ENCODE assay signal across 2 cellular contexts in the genomic region with DNA sequence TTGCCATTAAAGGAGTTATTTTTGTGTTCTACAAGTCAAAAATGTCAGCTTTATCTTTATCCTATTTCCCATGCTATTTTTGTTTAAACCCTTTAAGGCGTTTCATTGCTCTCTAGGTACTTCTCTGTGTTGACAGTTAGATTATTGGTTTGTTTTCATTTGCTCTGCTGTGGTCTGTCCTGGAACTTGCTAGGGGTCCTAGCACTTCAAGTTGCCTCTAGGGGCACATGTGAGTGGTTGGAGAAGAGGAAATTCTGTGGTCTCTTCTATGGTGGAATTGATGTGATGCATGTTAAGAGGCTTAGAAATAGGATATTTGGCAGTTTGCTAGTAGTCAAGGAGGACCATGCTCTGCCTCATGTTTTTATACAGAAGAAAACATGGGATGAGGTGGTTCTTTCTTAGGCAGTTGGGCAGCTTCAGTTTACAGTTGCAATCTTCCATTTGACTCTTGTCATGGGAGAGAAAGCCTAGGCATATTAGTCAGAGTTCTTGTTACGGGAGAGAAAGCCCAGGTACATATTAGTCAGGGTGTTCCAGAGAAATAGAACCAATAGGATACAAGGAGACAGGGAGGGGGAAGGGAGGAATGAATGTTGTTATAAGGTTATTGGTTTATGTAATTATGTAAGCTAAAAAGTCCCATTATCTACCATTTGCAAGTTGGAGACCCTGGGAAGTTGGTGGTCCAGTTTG.
TF ChIP-seq lines count a peak whose summit lies in the region.

No MANE protein-coding gene starts in this region.

TF ChIP-seq in SK-N-SH, 30 proteins besides CTCF, POLR2A, EP300 and RAD21 (continued from another document):
- TF ChIP-seq ELF1 (IDR thresholded peaks at IDR 0.05), result no peak
- TF ChIP-seq CHD2 (IDR thresholded peaks at IDR 0.05; ENCODE audit: low read length, partially characterized antibody), result no peak
- TF ChIP-seq JUND (IDR thresholded peaks at IDR 0.05), result no peak
- TF ChIP-seq, protein P1, sequence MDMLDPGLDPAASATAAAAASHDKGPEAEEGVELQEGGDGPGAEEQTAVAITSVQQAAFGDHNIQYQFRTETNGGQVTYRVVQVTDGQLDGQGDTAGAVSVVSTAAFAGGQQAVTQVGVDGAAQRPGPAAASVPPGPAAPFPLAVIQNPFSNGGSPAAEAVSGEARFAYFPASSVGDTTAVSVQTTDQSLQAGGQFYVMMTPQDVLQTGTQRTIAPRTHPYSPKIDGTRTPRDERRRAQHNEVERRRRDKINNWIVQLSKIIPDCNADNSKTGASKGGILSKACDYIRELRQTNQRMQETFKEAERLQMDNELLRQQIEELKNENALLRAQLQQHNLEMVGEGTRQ (IDR thresholded peaks at IDR 0.05; ENCODE audit: borderline replicate concordance, low read depth, low read length), result no peak
- no peak for TF ChIP-seq NFIC (IDR thresholded peaks at IDR 0.05; ENCODE audit: borderline replicate concordance)

TF ChIP-seq in SK-N-SH treated with all-trans-retinoic acid at 6 μM for 48 hours, 23 proteins besides CTCF, POLR2A, EP300 and RAD21 (continued from another document):
- TF ChIP-seq, protein P2, sequence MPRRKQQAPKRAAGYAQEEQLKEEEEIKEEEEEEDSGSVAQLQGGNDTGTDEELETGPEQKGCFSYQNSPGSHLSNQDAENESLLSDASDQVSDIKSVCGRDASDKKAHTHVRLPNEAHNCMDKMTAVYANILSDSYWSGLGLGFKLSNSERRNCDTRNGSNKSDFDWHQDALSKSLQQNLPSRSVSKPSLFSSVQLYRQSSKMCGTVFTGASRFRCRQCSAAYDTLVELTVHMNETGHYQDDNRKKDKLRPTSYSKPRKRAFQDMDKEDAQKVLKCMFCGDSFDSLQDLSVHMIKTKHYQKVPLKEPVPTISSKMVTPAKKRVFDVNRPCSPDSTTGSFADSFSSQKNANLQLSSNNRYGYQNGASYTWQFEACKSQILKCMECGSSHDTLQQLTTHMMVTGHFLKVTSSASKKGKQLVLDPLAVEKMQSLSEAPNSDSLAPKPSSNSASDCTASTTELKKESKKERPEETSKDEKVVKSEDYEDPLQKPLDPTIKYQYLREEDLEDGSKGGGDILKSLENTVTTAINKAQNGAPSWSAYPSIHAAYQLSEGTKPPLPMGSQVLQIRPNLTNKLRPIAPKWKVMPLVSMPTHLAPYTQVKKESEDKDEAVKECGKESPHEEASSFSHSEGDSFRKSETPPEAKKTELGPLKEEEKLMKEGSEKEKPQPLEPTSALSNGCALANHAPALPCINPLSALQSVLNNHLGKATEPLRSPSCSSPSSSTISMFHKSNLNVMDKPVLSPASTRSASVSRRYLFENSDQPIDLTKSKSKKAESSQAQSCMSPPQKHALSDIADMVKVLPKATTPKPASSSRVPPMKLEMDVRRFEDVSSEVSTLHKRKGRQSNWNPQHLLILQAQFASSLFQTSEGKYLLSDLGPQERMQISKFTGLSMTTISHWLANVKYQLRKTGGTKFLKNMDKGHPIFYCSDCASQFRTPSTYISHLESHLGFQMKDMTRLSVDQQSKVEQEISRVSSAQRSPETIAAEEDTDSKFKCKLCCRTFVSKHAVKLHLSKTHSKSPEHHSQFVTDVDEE (CRISPR knock-in tag; IDR thresholded peaks at IDR 0.05), result no peak
- no peak for TF ChIP-seq CSDC2 (CRISPR knock-in tag; IDR thresholded peaks at IDR 0.05)
- no peak for TF ChIP-seq ISL1 (CRISPR knock-in tag; IDR thresholded peaks at IDR 0.05)
- no peak for TF ChIP-seq GLIS3 (CRISPR knock-in tag; IDR thresholded peaks at IDR 0.05)
- no peak for TF ChIP-seq BACH2 (CRISPR knock-in tag; IDR thresholded peaks at IDR 0.05; ENCODE audit: borderline replicate concordance)
- no peak for TF ChIP-seq ZC3H10 (CRISPR knock-in tag; IDR thresholded peaks at IDR 0.05)
- no peak for TF ChIP-seq ZNF70 (CRISPR knock-in tag; IDR thresholded peaks at IDR 0.05)
- no peak for TF ChIP-seq TOX (CRISPR knock-in tag; IDR thresholded peaks at IDR 0.05; ENCODE audit: borderline replicate concordance)
- TF ChIP-seq ZNF565 (CRISPR knock-in tag; conservative IDR thresholded peaks at IDR 0.05; ENCODE audit: low read depth), result no peak
